ENCODE assay signal across 11 cellular contexts in the genomic region with DNA sequence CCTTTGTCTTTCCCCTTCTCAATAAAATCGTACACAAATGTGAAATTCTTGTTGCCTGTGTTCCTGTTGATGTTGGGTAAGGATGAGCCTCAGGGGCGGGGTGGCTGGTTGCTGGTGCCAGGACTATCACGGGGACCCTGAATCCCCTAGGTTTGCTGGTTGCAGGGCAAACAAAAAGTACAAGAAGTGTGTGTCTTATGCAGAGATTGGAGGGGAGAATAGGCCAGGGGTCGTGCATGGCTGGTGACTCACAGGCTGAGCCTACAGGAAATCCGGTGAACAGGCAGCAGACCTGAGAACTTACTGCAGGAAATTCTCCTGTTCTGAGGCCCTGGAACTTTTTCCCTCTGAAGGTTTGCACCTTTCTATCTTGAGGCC. TPM values are rescaled to one million over a fixed set of nuclear protein-coding genes. Genes with fewer than 3 reads are reported as not detected.
DNase-seq lines count a peak whose midpoint lies in the region; ATAC-seq and TF ChIP-seq lines count a peak whose summit lies in the region.
"Had no signal": no experiment of that assay in that cellular context is flagged by ENCODE, and none has a peak within 500 bp of the region (broad histone marks: within the 10 kb centered on the region; RNA-seq: fewer than 3 reads in every experiment).

No MANE protein-coding gene starts in this region.

- H3K4ac ChIP-seq in IMR-90 (ENCODE audit: low read depth, low read length) = peak overlapping the region; percentile 97

- H2AK9ac ChIP-seq in IMR-90 (replicated peaks; ENCODE audit: low read depth, low read length, poor library complexity) = peak overlapping the region; percentile 76

- H3K4me3 ChIP-seq in CD4-positive, CD25-positive, alpha-beta regulatory T cell (ENCODE audit: low read depth, low read length) = no peak overlapping the region
- H3K4me3 ChIP-seq in IMR-90 (ENCODE audit: insufficient read depth, low read depth, low read length) (peak overlapping the region; percentile 32), colonic mucosa (no peak overlapping the region)

- peak overlapping the region; percentile 33; the same call in 2 of the 3 replicates for H2BK15ac ChIP-seq in IMR-90 (ENCODE audit: low read depth, low read length)

- H3K23ac ChIP-seq in IMR-90 (ENCODE audit: low read depth, low read length) = peak overlapping the region; percentile 100

- no peaks in the 10 kb centered on the region for H3K36me3 ChIP-seq in CD4-positive, CD25-positive, alpha-beta regulatory T cell (ENCODE audit: control insufficient read depth, insufficient read depth, low read length)
- H3K36me3 ChIP-seq in IMR-90 (ENCODE audit: control insufficient read depth, insufficient read depth, low read length) (0 out of 2 replicates have a peak, but pooled peaks cover 1% of the 10 kb centered on the region), colonic mucosa (no peaks in the 10 kb centered on the region)
- H3K36me3 ChIP-seq: gastroesophageal sphincter had no signal

- TF ChIP-seq CTCF in IMR-90 (conservative IDR thresholded peaks at IDR 0.05; ENCODE audit: low read depth, low read length) (no peak), colonic mucosa (IDR thresholded peaks at IDR 0.05) (no peak)

- peak overlapping the region; percentile 91 for H2AFZ ChIP-seq in IMR-90 (replicated peaks; ENCODE audit: low read length, poor library complexity)
- H2AFZ ChIP-seq: parathyroid adenoma had no signal

- peaks cover 32% of the 10 kb centered on the region for H3K4me1 ChIP-seq in CD4-positive, CD25-positive, alpha-beta regulatory T cell (ENCODE audit: control insufficient read depth, insufficient read depth, low read length, poor library complexity, severe bottlenecking)
- peaks cover 8% of the 10 kb centered on the region for H3K4me1 ChIP-seq in IMR-90 (ENCODE audit: control insufficient read depth, insufficient read depth, low read length)
- no peaks in the 10 kb centered on the region for H3K4me1 ChIP-seq in colonic mucosa
- H3K4me1 ChIP-seq: parathyroid adenoma had no signal

- H3K9me3 Mint-ChIP-seq in CD4-positive, CD25-positive, alpha-beta regulatory T cell = peaks cover 0 to 4% (median 0%) of the 10 kb centered on the region in 7 donors
- H3K9me3 Mint-ChIP-seq in dendritic cell treated with granulocyte-macrophage colony-stimulating factor and Interleukin-4, amounts not matched to agents 40 ng/mL and 50 ng/mL, for 4 days = no peaks in the 10 kb centered on the region
- peaks cover 0 to 1% (median 0%) of the 10 kb centered on the region in 9 donors for H3K9me3 Mint-ChIP-seq in naive thymus-derived CD8-positive, alpha-beta T cell

- H4K5ac ChIP-seq in IMR-90 (ENCODE audit: low read depth, low read length) = peak overlapping the region; percentile 95

- peak overlapping the region; percentile 89 for H3K18ac ChIP-seq in IMR-90 (ENCODE audit: low read depth, low read length)

- H3K27me3 ChIP-seq in CD4-positive, CD25-positive, alpha-beta regulatory T cell (ENCODE audit: control insufficient read depth, insufficient read depth, low read length) = no peaks in the 10 kb centered on the region
- no peaks in the 10 kb centered on the region for H3K27me3 ChIP-seq in IMR-90 (ENCODE audit: control insufficient read depth, insufficient read depth, low read length)
- no peaks in the 10 kb centered on the region for H3K27me3 ChIP-seq in colonic mucosa

- TF ChIP-seq POLR2A in IMR-90 (IDR thresholded peaks at IDR 0.05; ENCODE audit: low read depth, low read length) = no peak

- TF ChIP-seq RAD21 in IMR-90 (IDR thresholded peaks at IDR 0.05; ENCODE audit: low read length) = no peak

- dilution Hi-C loops in IMR-90 (cut with HindIII; ENCODE audit: low sequenced_read_pairs, unreplicated experiment) = no loop called here

- 27% methylated on average over 2 of the region's 5 CpGs; no CpG with 5 or more reads in 1 of the 2 experiments for WGBS in IMR-90 (ENCODE audit: extremely low coverage in 2 of 2, insufficient read length in 1 of 2), 2 experiments

- POLR2A ChIA-PET in IMR-90 (lab: Charles Lee; ENCODE audit: unreplicated experiment) = no interaction called here
- POLR2A ChIA-PET in naive thymus-derived CD8-positive, alpha-beta T cell (lab: Charles Lee) = interaction anchor here (12.3 kb wide), 1 partner anchor 40 kb away, joined by 735 read pairs; no protein-coding TSS in a partner anchor

- CTCF ChIA-PET in IMR-90 (lab: Yijun Ruan, JAX) = no interaction called here

- H3K9me1 ChIP-seq in IMR-90 (ENCODE audit: insufficient read depth, low read length) = 0 out of 2 replicates have a peak, but pooled peaks cover 7% of the 10 kb centered on the region

- peak overlapping the region; percentile 11 to 67 (median 48) for H3K4me3 Mint-ChIP-seq in CD4-positive, CD25-positive, alpha-beta regulatory T cell
- H3K4me3 Mint-ChIP-seq in dendritic cell treated with granulocyte-macrophage colony-stimulating factor and Interleukin-4, amounts not matched to agents 40 ng/mL and 50 ng/mL, for 4 days = no peak overlapping the region
- H3K4me3 Mint-ChIP-seq in naive thymus-derived CD8-positive, alpha-beta T cell = peak overlapping the region in 9 of 10 donors; percentile 57 to 95 (median 68)

- no peaks in the 10 kb centered on the region for H4K20me1 ChIP-seq in IMR-90 (ENCODE audit: insufficient read depth, low read length)

- H3K9ac ChIP-seq in IMR-90 (ENCODE audit: low read depth, low read length) = peak overlapping the region; percentile 79
- H3K9ac ChIP-seq in colonic mucosa (ENCODE audit: low read depth in 2 of 2, low read length in 2 of 2) = no peak overlapping the region
- H3K9ac ChIP-seq: parathyroid adenoma had no signal

- BruUV-seq in IMR-90 (replicated peaks; lab: Mats Ljungman, UMichigan) = no TSS peak

- no peaks in the 10 kb centered on the region for H3K9me3 ChIP-seq in CD4-positive, CD25-positive, alpha-beta regulatory T cell (ENCODE audit: control insufficient read depth in 2 of 2, low read length in 2 of 2)
- no peaks in the 10 kb centered on the region for H3K9me3 ChIP-seq in IMR-90 (ENCODE audit: control insufficient read depth, insufficient read depth, low read length)
- no peaks in the 10 kb centered on the region for H3K9me3 ChIP-seq in colonic mucosa

- no peak for ATAC-seq in CD4-positive, CD25-positive, alpha-beta regulatory T cell (ENCODE audit: low read depth in 2 of 2)
- ATAC-seq in IMR-90 (ENCODE audit: low read depth) = peak; percentile 22
- ATAC-seq in naive thymus-derived CD8-positive, alpha-beta T cell = peak in 1 of 2 donors; percentile 15
- ATAC-seq: gastroesophageal sphincter had no signal

- H2BK5ac ChIP-seq in IMR-90 (ENCODE audit: low read depth, low read length, poor library complexity, severe bottlenecking) = peak overlapping the region; percentile 89

- peaks cover 7% of the 10 kb centered on the region for H3K36me3 Mint-ChIP-seq in CD4-positive, CD25-positive, alpha-beta regulatory T cell
- H3K36me3 Mint-ChIP-seq in dendritic cell treated with granulocyte-macrophage colony-stimulating factor and Interleukin-4, amounts not matched to agents 40 ng/mL and 50 ng/mL, for 4 days (ENCODE audit: low read depth) = no peaks in the 10 kb centered on the region
- no peaks in the 10 kb centered on the region for H3K36me3 Mint-ChIP-seq in naive thymus-derived CD8-positive, alpha-beta T cell

- no peak overlapping the region for H3K27ac ChIP-seq in CD4-positive, CD25-positive, alpha-beta regulatory T cell (ENCODE audit: insufficient read depth, low read length, poor library complexity, severe bottlenecking)
- peak overlapping the region; percentile 94 for H3K27ac ChIP-seq in IMR-90 (ENCODE audit: insufficient read depth, low read length)
- no peak overlapping the region for H3K27ac ChIP-seq in colonic mucosa
- H3K27ac ChIP-seq: parathyroid adenoma had no signal

- H2BK120ac ChIP-seq in IMR-90 (ENCODE audit: low read depth, low read length) = peak overlapping the region; percentile 96

- intact Hi-C loops in IMR-90 (cut with micrococcal nuclease) (loop anchor here (2.0 kb wide), 1 partner anchor 14 kb away; no protein-coding TSS in a partner anchor), colonic mucosa (cut with DNase I) (no loop called here)
- intact Hi-C loops in dendritic cell treated with granulocyte-macrophage colony-stimulating factor and Interleukin-4, amounts not matched to agents 40 ng/mL and 50 ng/mL, for 4 days (cut with micrococcal nuclease) = no loop called here

- H2AK5ac ChIP-seq in IMR-90 (ENCODE audit: low read depth, low read length) = peak overlapping the region; percentile 90

- H3K4me2 ChIP-seq in IMR-90 (ENCODE audit: low read depth, low read length) = peak overlapping the region; percentile 87

- no peaks in the 10 kb centered on the region for H3K27me3 Mint-ChIP-seq in CD4-positive, CD25-positive, alpha-beta regulatory T cell
- H3K27me3 Mint-ChIP-seq in dendritic cell treated with granulocyte-macrophage colony-stimulating factor and Interleukin-4, amounts not matched to agents 40 ng/mL and 50 ng/mL, for 4 days = no peaks in the 10 kb centered on the region
- H3K27me3 Mint-ChIP-seq in naive thymus-derived CD8-positive, alpha-beta T cell = no peaks in the 10 kb centered on the region

- H3K27ac Mint-ChIP-seq in CD4-positive, CD25-positive, alpha-beta regulatory T cell = peak overlapping the region; percentile 12 to 99 (median 17)
- H3K27ac Mint-ChIP-seq in dendritic cell treated with granulocyte-macrophage colony-stimulating factor and Interleukin-4, amounts not matched to agents 40 ng/mL and 50 ng/mL, for 4 days = peak overlapping the region; percentile 16
- peak overlapping the region; percentile 49 to 99 (median 92) for H3K27ac Mint-ChIP-seq in naive thymus-derived CD8-positive, alpha-beta T cell

- H4K8ac ChIP-seq in IMR-90 (ENCODE audit: low read depth in 2 of 2, low read length in 2 of 2) = peak overlapping the region; percentile 55 to 97

- peak overlapping the region; percentile 99 for H3K14ac ChIP-seq in IMR-90 (replicated peaks; ENCODE audit: low read depth, low read length)

- peak overlapping the region; percentile 95 for H2BK20ac ChIP-seq in IMR-90 (ENCODE audit: low read depth, low read length)

- no peak for DNase-seq in CD4-positive, CD25-positive, alpha-beta regulatory T cell
- DNase-seq in IMR-90 (peak; percentile 85), midbrain (lab: John Stamatoyannopoulos, UW) (no peak), AG20443 (ENCODE audit: low spot score) (no peak), colonic mucosa (no peak), NCI-H774 (lab: John Stamatoyannopoulos, UW) (no peak)
- DNase-seq in naive thymus-derived CD8-positive, alpha-beta T cell = peak in 2 of 10 donors; percentile 24 to 28
- DNase-seq: T-helper 9 cell had no signal

- peak overlapping the region; percentile 85 for H3K56ac ChIP-seq in IMR-90 (ENCODE audit: extremely low read depth, insufficient read depth, low read length)

- H3K4me1 Mint-ChIP-seq in CD4-positive, CD25-positive, alpha-beta regulatory T cell = peaks cover 17 to 56% (median 37%) of the 10 kb centered on the region in 4 donors
- peaks cover 34% of the 10 kb centered on the region for H3K4me1 Mint-ChIP-seq in dendritic cell treated with granulocyte-macrophage colony-stimulating factor and Interleukin-4, amounts not matched to agents 40 ng/mL and 50 ng/mL, for 4 days (ENCODE audit: low read depth)
- peaks cover 14 to 59% (median 57%) of the 10 kb centered on the region in 4 donors for H3K4me1 Mint-ChIP-seq in naive thymus-derived CD8-positive, alpha-beta T cell

- H4K91ac ChIP-seq in IMR-90 (ENCODE audit: insufficient read depth, low read depth, low read length) = peak overlapping the region; percentile 94

- in situ Hi-C loops in IMR-90 (cut with MboI; ENCODE audit: low sequenced_read_pairs) = no loop called here

- peaks cover 20 to 61% of the 10 kb centered on the region in 2 experiments for H3K79me1 ChIP-seq in IMR-90 (ENCODE audit: low read depth in 1 of 2, low read length in 2 of 2)

RNA-seq across cellular contexts. Expression of a gene that starts 5.5 kb away (rescaled TPM):
- total RNA-seq in CD4-positive, CD25-positive, alpha-beta regulatory T cell = 38.7 TPM
- 10 to 100 TPM; 35.8 to 69.7 (median 55.7) TPM for polyA plus RNA-seq in CD4-positive, CD25-positive, alpha-beta regulatory T cell
- total RNA-seq in IMR-90 (2012; rRNA removed) (1.3 and 1.4 TPM in 2 replicates), colonic mucosa (1 to 10 TPM; 1.1 to 1.3 TPM)
- 2.5 and 3.6 TPM in 2 replicates for polyA plus RNA-seq in IMR-90 (2012; rRNA removed)
- 3.5 and 4.5 TPM in 2 replicates for polyA plus RNA-seq in IMR-90 (2012; cell fraction: cytosol; rRNA removed)
- 3.9 and 4.1 TPM in 2 replicates for polyA plus RNA-seq in IMR-90 (2012; cell fraction: nucleus; rRNA removed; ENCODE audit: low replicate concordance)
- 10 to 100 TPM; 65.9 to 72.7 TPM for total RNA-seq in naive thymus-derived CD8-positive, alpha-beta T cell
- polyA plus RNA-seq in naive thymus-derived CD8-positive, alpha-beta T cell = 10 to 100 TPM; 51.5 to 69.8 (median 54.8) TPM

Comparison
In these comparisons a context has a peak if more than half of its experiments do, and no peak if none do; other contexts are left out.
1. H3K27ac Mint-ChIP-seq: peak in every context shown above with its lines; median percentile 92 in naive thymus-derived CD8-positive, alpha-beta T cell; 17 in CD4-positive, CD25-positive, alpha-beta regulatory T cell; 16 in dendritic cell treated with granulocyte-macrophage colony-stimulating factor and Interleukin-4, amounts not matched to agents 40 ng/mL and 50 ng/mL, for 4 days.
2. RNA of a gene that starts 5.5 kb away (total RNA-seq): 65.9 to 72.7 TPM in naive thymus-derived CD8-positive, alpha-beta T cell and 38.7 TPM in CD4-positive, CD25-positive, alpha-beta regulatory T cell (single experiment); 1.1 to 1.3 TPM in colonic mucosa and 1.3 to 1.4 TPM in IMR-90; every median in the first group is over 10 times any median in the second.